ENCODE assay signal across 8 cellular contexts in genomic region chr6:44234101-44235090, GRCh38.
DNase-seq lines count a peak whose midpoint lies in the region; ATAC-seq and TF ChIP-seq lines count a peak whose summit lies in the region.

No MANE protein-coding gene starts in this region.

- H3K4me1 ChIP-seq in HUES48 (ENCODE audit: control insufficient read depth, insufficient read depth, low read length) (peaks cover 13% of the 10 kb centered on the region), parathyroid adenoma (peaks cover 30% of the 10 kb centered on the region)

- H3K36me3 ChIP-seq in HUES48 (ENCODE audit: control insufficient read depth, insufficient read depth, low read length), result peaks cover 53% of the 10 kb centered on the region
- no peaks in the 10 kb centered on the region for H3K36me3 ChIP-seq in parathyroid adenoma (ENCODE audit: control insufficient read depth, insufficient read depth, low read length)

- H3K4me2 ChIP-seq in parathyroid adenoma (ENCODE audit: low read length), result no peak overlapping the region

- ATAC-seq in GM19463 (IDR thresholded peaks at IDR 0.05; ENCODE audit: unreplicated experiment), result no peak
- ATAC-seq in HG03442 (IDR thresholded peaks at IDR 0.05; ENCODE audit: unreplicated experiment), result no peak

- H3K27me3 ChIP-seq in HUES48 (ENCODE audit: control insufficient read depth, insufficient read depth, low read length) (peaks cover 10% of the 10 kb centered on the region; the same call in 1 of the 2 replicates), parathyroid adenoma (ENCODE audit: control insufficient read depth, insufficient read depth, low read length) (no peaks in the 10 kb centered on the region)

- TF ChIP-seq CTCF in WI38 (IDR thresholded peaks at IDR 0.05; ENCODE audit: low read depth, low read length), result peak; percentile 86
- peak; percentile 71 for TF ChIP-seq CTCF in parathyroid adenoma (IDR thresholded peaks at IDR 0.05)

- H3K27ac ChIP-seq in HUES48 (ENCODE audit: low read depth, low read length), result peak overlapping the region; percentile 81
- peak overlapping the region; percentile 57 for H3K27ac ChIP-seq in parathyroid adenoma

- DNase-seq in COLO668 (lab: John Stamatoyannopoulos, UW; ENCODE audit: unreplicated experiment) (peak; percentile 8), germinal center (ENCODE audit: low spot score) (peak; percentile 53), T-helper 9 cell (no peak)

- H3K4me3 ChIP-seq in HUES48 (ENCODE audit: low read depth, low read length), result no peak overlapping the region
- H3K4me3 ChIP-seq in WI38 (ENCODE audit: low read depth, low read length), result no peak overlapping the region
- no peak overlapping the region for H3K4me3 ChIP-seq in parathyroid adenoma (ENCODE audit: low read depth, low read length)

- H3K79me2 ChIP-seq in parathyroid adenoma, result no peaks in the 10 kb centered on the region

- H3K9me3 ChIP-seq in HUES48 (ENCODE audit: control insufficient read depth, insufficient read depth, low read length), result no peaks in the 10 kb centered on the region
- no peaks in the 10 kb centered on the region for H3K9me3 ChIP-seq in parathyroid adenoma (ENCODE audit: control insufficient read depth, low read length)

- peak overlapping the region; percentile 75 for H2AFZ ChIP-seq in parathyroid adenoma

- H3K9ac ChIP-seq in HUES48 (ENCODE audit: low read depth, low read length) (no peak overlapping the region), parathyroid adenoma (no peak overlapping the region)
